Comparison of ENCODE assay signal across 8 cellular contexts in the genomic region with DNA sequence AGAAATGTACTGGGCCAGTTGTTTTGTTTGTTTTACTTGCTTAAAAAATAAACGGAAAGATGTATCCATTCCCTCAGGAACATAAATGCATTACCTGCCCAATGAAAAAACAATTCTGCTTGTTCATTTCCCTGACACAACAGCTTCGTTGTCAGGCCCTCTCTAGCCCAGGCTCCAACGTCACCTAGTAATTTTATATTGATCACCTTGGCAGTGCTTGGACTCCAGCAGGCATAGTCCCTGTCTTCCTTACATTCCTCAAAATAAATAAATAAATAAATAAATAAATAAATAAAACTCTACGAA. TPM values are rescaled to one million over a fixed set of nuclear protein-coding genes. Genes with fewer than 3 reads are reported as not detected.
DNase-seq lines count a peak whose midpoint lies in the region; ATAC-seq and TF ChIP-seq lines count a peak whose summit lies in the region.

No MANE protein-coding gene starts in this region.

- no peak for TF ChIP-seq CTCF in Caco-2 (IDR thresholded peaks at IDR 0.05; ENCODE audit: insufficient read depth in 1 of 2, low read depth in 1 of 2, low read length in 1 of 2, severe bottlenecking in 1 of 2, unreplicated experiment in 1 of 2)
- TF ChIP-seq CTCF in LNCaP clone FGC (IDR thresholded peaks at IDR 0.05; ENCODE audit: control insufficient read depth, extremely low read depth, insufficient read depth): no peak

- no peak for DNase-seq in Caco-2
- peak; percentile 7 for DNase-seq in LNCaP clone FGC (ENCODE audit: low read depth)
- no peak for DNase-seq in natural killer cell treated with Interleukin-12 subunit alpha and Interleukin-12 subunit beta and Interleukin-15 and Interleukin-18, amount 100 ng/mL, for 72 hours (ENCODE audit: low spot score)
- DNase-seq in NK-92 treated with Interleukin-12 subunit alpha and Interleukin-12 subunit beta, amount 100 ng/mL, for 24 hours (lab: John Stamatoyannopoulos, UW): no peak
- DNase-seq in activated gamma-delta T cell (lab: John Stamatoyannopoulos, UW): no peak
- no peak for DNase-seq in mesenteric fat pad (ENCODE audit: low spot score)

- no peaks in the 10 kb centered on the region for H3K27me3 Mint-ChIP-seq in Caco-2 (ENCODE audit: insufficient read depth, unreplicated experiment)
- H3K27me3 Mint-ChIP-seq in natural killer cell treated with Interleukin-12 subunit alpha and Interleukin-12 subunit beta and Interleukin-15 and Interleukin-18, amount 100 ng/mL, for 72 hours: peaks cover 0 to 4% of the 10 kb centered on the region in 2 donors

- intact Hi-C loops in Caco-2 (cut with micrococcal nuclease; ENCODE audit: unreplicated experiment): loop anchor here (1.0 to 2.0 kb wide), 2 partner anchors 71 to 153 kb away; no protein-coding TSS in a partner anchor

- peaks cover 7% of the 10 kb centered on the region for H3K4me1 ChIP-seq in Caco-2

- ATAC-seq in natural killer cell treated with Interleukin-12 subunit alpha and Interleukin-12 subunit beta and Interleukin-15 and Interleukin-18, amount 100 ng/mL, for 72 hours: no peak
- ATAC-seq in GM18498 (IDR thresholded peaks at IDR 0.05; ENCODE audit: unreplicated experiment): no peak

- peak overlapping the region; percentile 93 for H3K4me3 Mint-ChIP-seq in Caco-2 (ENCODE audit: unreplicated experiment)
- H3K4me3 Mint-ChIP-seq in natural killer cell treated with Interleukin-12 subunit alpha and Interleukin-12 subunit beta and Interleukin-15 and Interleukin-18, amount 100 ng/mL, for 72 hours: peak overlapping the region; percentile 91

- peak overlapping the region; percentile 89 for H3K27ac ChIP-seq in cingulate gyrus (ENCODE audit: low read depth, low read length)

- H3K9me3 ChIP-seq in Caco-2: no peaks in the 10 kb centered on the region

- H3K27me3 ChIP-seq in Caco-2 (replicated peaks; ENCODE audit: control insufficient read depth, insufficient read depth, low read length): no peaks in the 10 kb centered on the region

- H3K27ac Mint-ChIP-seq in Caco-2 (ENCODE audit: unreplicated experiment): peak overlapping the region; percentile 93
- peak overlapping the region in 1 of 2 donors; percentile 98 for H3K27ac Mint-ChIP-seq in natural killer cell treated with Interleukin-12 subunit alpha and Interleukin-12 subunit beta and Interleukin-15 and Interleukin-18, amount 100 ng/mL, for 72 hours

- CTCF ChIA-PET in Caco-2 (lab: Charles Lee): no interaction called here

- H3K4me3 ChIP-seq in Caco-2 (ENCODE audit: low read depth, low read length) (peak overlapping the region; percentile 92), LNCaP clone FGC (ENCODE audit: low read depth, low read length) (peak overlapping the region; percentile 87)

- H3K9me3 Mint-ChIP-seq in Caco-2 (ENCODE audit: unreplicated experiment): no peaks in the 10 kb centered on the region
- no peaks in the 10 kb centered on the region for H3K9me3 Mint-ChIP-seq in natural killer cell treated with Interleukin-12 subunit alpha and Interleukin-12 subunit beta and Interleukin-15 and Interleukin-18, amount 100 ng/mL, for 72 hours

- peaks cover 16% of the 10 kb centered on the region for H3K36me3 Mint-ChIP-seq in Caco-2 (ENCODE audit: insufficient read depth, unreplicated experiment)
- no peaks in the 10 kb centered on the region for H3K36me3 Mint-ChIP-seq in natural killer cell treated with Interleukin-12 subunit alpha and Interleukin-12 subunit beta and Interleukin-15 and Interleukin-18, amount 100 ng/mL, for 72 hours

- POLR2A ChIA-PET in Caco-2 (lab: Charles Lee): no interaction called here

- no peaks in the 10 kb centered on the region for H3K4me1 Mint-ChIP-seq in Caco-2 (ENCODE audit: low read depth, unreplicated experiment)
- H3K4me1 Mint-ChIP-seq in natural killer cell treated with Interleukin-12 subunit alpha and Interleukin-12 subunit beta and Interleukin-15 and Interleukin-18, amount 100 ng/mL, for 72 hours (ENCODE audit: low read depth in 2 of 2): peaks cover 10 to 19% of the 10 kb centered on the region in 2 donors

- H3K36me3 ChIP-seq in Caco-2 (ENCODE audit: control insufficient read depth, insufficient read depth, low read length): no peaks in the 10 kb centered on the region

- BruUV-seq in Caco-2 (replicated peaks; lab: Mats Ljungman, UMichigan): no TSS peak

RNA-seq across cellular contexts. Expression of a gene that starts 1.2 kb away (rescaled TPM):
- total RNA-seq in Caco-2 (2022) (22.4 and 32.4 TPM in 2 replicates), mesenteric fat pad (68.8 TPM)
- total RNA-seq in natural killer cell treated with Interleukin-12 subunit alpha and Interleukin-12 subunit beta and Interleukin-15 and Interleukin-18, amount 100 ng/mL, for 72 hours: 10 to 100 TPM; 15.7 to 34.2 TPM

RNA-seq across cellular contexts. Expression of a gene that starts 2.0 kb away (rescaled TPM):
- total RNA-seq in Caco-2 (2022) (20.0 and 23.0 TPM in 2 replicates), mesenteric fat pad (41.7 TPM)
- total RNA-seq in natural killer cell treated with Interleukin-12 subunit alpha and Interleukin-12 subunit beta and Interleukin-15 and Interleukin-18, amount 100 ng/mL, for 72 hours: 10 to 100 TPM; 18.5 to 20.3 TPM
